ENCODE assay signal across 13 cellular contexts in the genomic region with DNA sequence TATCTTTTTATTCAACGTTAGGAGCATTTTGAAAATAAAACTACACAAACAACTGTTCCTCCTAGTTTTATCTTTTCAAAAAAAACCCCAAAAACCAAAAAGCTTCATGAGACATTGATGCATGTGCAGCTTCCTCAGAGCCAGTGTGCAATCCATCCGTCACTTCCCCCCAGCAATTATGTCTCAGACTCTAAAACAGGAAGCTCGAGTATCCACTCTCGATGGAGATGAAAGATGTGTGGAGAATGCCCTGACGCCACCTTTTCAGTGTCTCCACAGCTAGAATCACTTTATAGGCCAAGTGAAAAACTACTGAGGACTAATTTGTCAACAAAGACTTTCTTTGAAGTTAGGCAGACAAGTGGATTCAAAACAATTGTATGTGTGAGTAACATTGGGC.
"Had no signal": no experiment of that assay in that cellular context is flagged by ENCODE, and none has a peak within 500 bp of the region (broad histone marks: within the 10 kb centered on the region; RNA-seq: fewer than 3 reads in every experiment).

No MANE protein-coding gene starts in this region.

- H3K4me3 ChIP-seq: heart left ventricle, tibial artery had no signal

- H3K27ac ChIP-seq: heart left ventricle, tibial artery had no signal

- H3K27me3 ChIP-seq: heart left ventricle, tibial artery had no signal

- H3K4me1 ChIP-seq: heart left ventricle, tibial artery had no signal

- H3K36me3 ChIP-seq: heart left ventricle, tibial artery had no signal

- ATAC-seq: heart left ventricle; natural killer cell treated with Interleukin-12 subunit alpha and Interleukin-12 subunit beta and Interleukin-15 and Interleukin-18, amount 100 ng/mL, for 72 hours; stimulated activated memory B cell treated with anti-CD40 and anti-IgM and Interleukin-4, amounts not matched to agents 10 μg/mL and 1 μg/mL and 100 μg/mL, for 72 hours had no signal

- DNase-seq: activated CD4-positive, alpha-beta memory T cell treated with anti-CD3 and anti-CD28 coated beads, Interleukin-2, amount 10 ng/mL, durations not matched to agents 7 days and 5 days; activated CD4-positive, alpha-beta T cell treated with anti-CD3 and anti-CD28 coated beads for 1 hour; activated effector memory CD4-positive, alpha-beta T cell treated with Interleukin-2 at 50 U/mL for 16 hours; activated naive CD4-positive, alpha-beta T cell treated with anti-CD3 and anti-CD28 coated beads, Interleukin-2, amount 50 U/mL, for 16 hours; activated T-cell treated with anti-CD3 and anti-CD28 coated beads, Interleukin-2, amount 50 U/mL, for 24 hours; heart left ventricle; immature natural killer cell; retina; stimulated activated CD4-positive, alpha-beta T cell treated with anti-CD3 and anti-CD28 coated beads, Interleukin-12 subunit alpha, Interleukin-12 subunit beta, amount 100 ng/mL, for 4 hours; stimulated activated CD4-positive, alpha-beta T cell treated with anti-CD3 and anti-CD28 coated beads, Interleukin-2, amount 100 ng/mL, for 24 hours; tibial artery had no signal

- H3K9me3 ChIP-seq: tibial artery had no signal
